ENCODE assay signal across 17 cellular contexts in genomic region chr21:17479606-17480005, GRCh38. TPM values are rescaled to one million over a fixed set of nuclear protein-coding genes. Genes with fewer than 3 reads are reported as not detected.
DNase-seq lines count a peak whose midpoint lies in the region; TF ChIP-seq lines count a peak whose summit lies in the region.
"Had no signal": no experiment of that assay in that cellular context is flagged by ENCODE, and none has a peak within 500 bp of the region (broad histone marks: within the 10 kb centered on the region; RNA-seq: fewer than 3 reads in every experiment).

No MANE protein-coding gene starts in this region.

- no peaks in the 10 kb centered on the region for H3K9me2 ChIP-seq in OCI-LY7 (ENCODE audit: insufficient read depth, low read length)

- POLR2A ChIA-PET in OCI-LY7 (lab: Charles Lee): interaction anchor here (0.7 to 1.4 kb wide), 4 partner anchors 12 to 78 kb away, joined by 3 to 4 read pairs (median 3); no protein-coding TSS in a partner anchor

- no peaks in the 10 kb centered on the region for H3K27me3 Mint-ChIP-seq in endothelial cell (ENCODE audit: unreplicated experiment)
- H3K27me3 Mint-ChIP-seq: B cell; CD4-positive, alpha-beta T cell had no signal

- no peaks in the 10 kb centered on the region for H3K4me1 Mint-ChIP-seq in endothelial cell (ENCODE audit: unreplicated experiment)
- H3K4me1 Mint-ChIP-seq: B cell had no signal

- H3K27ac Mint-ChIP-seq in endothelial cell (ENCODE audit: unreplicated experiment): no peak overlapping the region
- H3K27ac Mint-ChIP-seq: B cell; CD4-positive, alpha-beta T cell; CD8-positive, alpha-beta T cell had no signal

- TF ChIP-seq CTCF in OCI-LY7 (conservative IDR thresholded peaks at IDR 0.05; ENCODE audit: low read length) (no peak), osteoblast (IDR thresholded peaks at IDR 0.05; ENCODE audit: extremely low read depth, low read depth, low read length) (no peak), endothelial cell (IDR thresholded peaks at IDR 0.05; ENCODE audit: unreplicated experiment) (no peak)

- no TSS peak for BruUV-seq in OCI-LY7 (replicated peaks; lab: Mats Ljungman, UMichigan)

- H3K27ac ChIP-seq in OCI-LY7 (ENCODE audit: low read depth, low read length, poor library complexity, severe bottlenecking): no peak overlapping the region
- H3K27ac ChIP-seq in osteoblast (ENCODE audit: low read depth, low read length): no peak overlapping the region
- H3K27ac ChIP-seq: 22Rv1; A549; BLaER1 treated with 17β-estradiol and CSF1 and Interleukin-3, amounts not matched to agents 10 nM and 100 nM; C4-2B had no signal

- DNase-seq in OCI-LY7 (ENCODE audit: low spot score) (no peak), dermis microvascular lymphatic vessel endothelial cell (ENCODE audit: low read depth in 2 of 2) (peak; percentile 59 to 84), osteoblast (ENCODE audit: insufficient read length, low spot score, missing footprints) (peak; percentile 54), endothelial cell (ENCODE audit: low spot score) (no peak), kidney tubule cell (ENCODE audit: low spot score) (no peak)
- DNase-seq: AML-193; Caco-2; Calu3; CD4-positive, alpha-beta T cell; CD8-positive, alpha-beta T cell; DMS79 treated with DMSO at 0.1 percent for 48 hours; GF-D8 had no signal

- H3K79me2 ChIP-seq in OCI-LY7 (ENCODE audit: insufficient read depth, low read depth, low read length): no peaks in the 10 kb centered on the region
- H3K79me2 ChIP-seq in osteoblast (ENCODE audit: insufficient read depth, low read length): no peaks in the 10 kb centered on the region

- no peaks in the 10 kb centered on the region for H3K27me3 ChIP-seq in osteoblast (ENCODE audit: insufficient read depth, low read length)
- H3K27me3 ChIP-seq: BLaER1 treated with 17β-estradiol and CSF1 and Interleukin-3, amounts not matched to agents 10 nM and 100 nM had no signal

- H3K36me3 Mint-ChIP-seq in endothelial cell (ENCODE audit: low read depth, unreplicated experiment): no peaks in the 10 kb centered on the region
- H3K36me3 Mint-ChIP-seq: CD8-positive, alpha-beta T cell had no signal

- no peak overlapping the region for H3K4me3 Mint-ChIP-seq in endothelial cell (ENCODE audit: unreplicated experiment)
- H3K4me3 Mint-ChIP-seq: B cell; CD4-positive, alpha-beta T cell; CD8-positive, alpha-beta T cell had no signal

- no peak overlapping the region for H3K4me2 ChIP-seq in OCI-LY7 (ENCODE audit: low read length)
- no peak overlapping the region for H3K4me2 ChIP-seq in osteoblast (ENCODE audit: insufficient read depth, low read length)
- H3K4me2 ChIP-seq: A549; BLaER1 treated with 17β-estradiol and CSF1 and Interleukin-3, amounts not matched to agents 10 nM and 100 nM had no signal

- H2AFZ ChIP-seq in OCI-LY7 (ENCODE audit: low read length) (peak overlapping the region; percentile 58), osteoblast (ENCODE audit: low read length) (no peak overlapping the region)

- H3K4me1 ChIP-seq in OCI-LY7 (ENCODE audit: insufficient read depth, low read length, poor library complexity, severe bottlenecking) (peaks cover 8% of the 10 kb centered on the region), osteoblast (ENCODE audit: insufficient read depth, low read length) (no peaks in the 10 kb centered on the region)
- H3K4me1 ChIP-seq: A549, Caco-2 had no signal

- no peak overlapping the region for H3K4me3 ChIP-seq in OCI-LY7 (ENCODE audit: low read depth, low read length, poor library complexity, severe bottlenecking)
- no peak overlapping the region for H3K4me3 ChIP-seq in osteoblast (ENCODE audit: insufficient read depth, low read length)
- H3K4me3 ChIP-seq: A549; BLaER1 treated with 17β-estradiol and CSF1 and Interleukin-3, amounts not matched to agents 10 nM and 100 nM had no signal

- H4K20me1 ChIP-seq in OCI-LY7 (ENCODE audit: insufficient read depth, low read length) (no peaks in the 10 kb centered on the region), osteoblast (ENCODE audit: insufficient read depth, low read length) (no peaks in the 10 kb centered on the region)
- H4K20me1 ChIP-seq: BLaER1 treated with 17β-estradiol and CSF1 and Interleukin-3, amounts not matched to agents 10 nM and 100 nM had no signal

- no peaks in the 10 kb centered on the region for H3K9me3 Mint-ChIP-seq in endothelial cell (ENCODE audit: unreplicated experiment)
- H3K9me3 Mint-ChIP-seq: CD4-positive, alpha-beta T cell; CD8-positive, alpha-beta T cell had no signal

- H3K36me3 ChIP-seq in OCI-LY7 (ENCODE audit: insufficient read depth, low read length): no peaks in the 10 kb centered on the region
- no peaks in the 10 kb centered on the region for H3K36me3 ChIP-seq in osteoblast (ENCODE audit: insufficient read depth, low read length)
- H3K36me3 ChIP-seq: BLaER1 treated with 17β-estradiol and CSF1 and Interleukin-3, amounts not matched to agents 10 nM and 100 nM had no signal

- CTCF ChIA-PET in OCI-LY7 (lab: Charles Lee; ENCODE audit: unreplicated experiment): interaction anchor here (0.6 kb wide), 1 partner anchor 209 kb away, joined by 3 read pairs; no protein-coding TSS in a partner anchor

- intact Hi-C loops in OCI-LY7 (cut with micrococcal nuclease; ENCODE audit: unreplicated experiment): no loop called here

- no peaks in the 10 kb centered on the region for H3K9me3 ChIP-seq in OCI-LY7 (ENCODE audit: low read length)
- H3K9me3 ChIP-seq in osteoblast (ENCODE audit: low read depth, low read length): no peaks in the 10 kb centered on the region
- H3K9me3 ChIP-seq: A549, Caco-2 had no signal

RNA-seq across cellular contexts. Expression of gene CXADR, which starts 33.2 kb away (rescaled TPM):
- 6.3 and 6.7 TPM in 2 replicates for total RNA-seq in OCI-LY7 (2014; rRNA removed; shearing (Covaris generic))
- total RNA-seq in OCI-LY7 (2022): 5.4 and 6.6 TPM in 2 replicates
- 48.3 and 75.1 TPM in 2 replicates for total RNA-seq in dermis microvascular lymphatic vessel endothelial cell
- under 0.01 and 0.36 TPM in 2 replicates for total RNA-seq in osteoblast
- 19.4 TPM for total RNA-seq in endothelial cell (ENCODE audit: unreplicated experiment)
- total RNA-seq: B cell had no signal

Comparison
In these comparisons a context has a peak if more than half of its experiments do, and no peak if none do; other contexts are left out.
1. DNase-seq: peak in dermis microvascular lymphatic vessel endothelial cell (2 of 2) and osteoblast (single experiment); none in OCI-LY7 (single experiment), endothelial cell (single experiment) and kidney tubule cell (single experiment).